Comparison of ENCODE assay signal across 12 cellular contexts in the genomic region with DNA sequence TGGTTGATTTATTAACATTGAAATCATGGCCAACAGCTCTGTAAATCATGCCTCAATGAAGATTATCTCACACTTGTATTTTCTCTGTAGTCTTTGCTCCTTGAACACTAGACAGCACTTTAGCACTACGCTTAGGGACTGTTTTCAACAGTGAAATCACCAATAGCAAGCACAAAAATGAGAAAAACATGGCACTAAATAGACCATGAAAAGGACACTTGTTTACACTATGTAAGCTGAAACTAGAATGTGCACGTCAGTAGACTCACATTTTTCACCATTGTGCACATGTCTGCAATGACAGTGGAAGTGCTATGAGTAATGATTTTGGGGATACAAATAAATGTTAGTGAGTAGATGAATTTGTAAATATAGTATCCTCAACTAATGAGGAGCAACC. TPM values are rescaled to one million over a fixed set of nuclear protein-coding genes. Genes with fewer than 3 reads are reported as not detected.
DNase-seq lines count a peak whose midpoint lies in the region; ATAC-seq, FAIRE-seq and TF ChIP-seq lines count a peak whose summit lies in the region.
"Had no signal": no experiment of that assay in that cellular context is flagged by ENCODE, and none has a peak within 500 bp of the region (broad histone marks: within the 10 kb centered on the region; RNA-seq: fewer than 3 reads in every experiment).

No MANE protein-coding gene starts in this region.

- dilution Hi-C loops in keratinocyte (cut with MboI; ENCODE audit: extremely low pct_ligation_motif_present, low sequenced_read_pairs), result no loop called here

- peak; percentile 25 for DNase-seq in PC-3
- DNase-seq in keratinocyte (ENCODE audit: low read depth, low spot score), result no peak
- DNase-seq in D341Med (ENCODE audit: low spot score), result no peak
- DNase-seq in RCC 7860 (ENCODE audit: low spot score), result no peak
- no peak for DNase-seq in RKO (ENCODE audit: low spot score)
- no peak for DNase-seq in GM13977 (ENCODE audit: low spot score)
- DNase-seq: natural killer cell, NCI-H524 treated with DMSO at 0.1 percent for 48 hours had no signal

- BruUV-seq in PC-3 (replicated peaks; lab: Mats Ljungman, UMichigan), result no TSS peak

- H3K27me3 ChIP-seq in BLaER1 treated with 17β-estradiol and CSF1 and Interleukin-3, amounts not matched to agents 10 nM and 100 nM, result no peaks in the 10 kb centered on the region
- no peaks in the 10 kb centered on the region for H3K27me3 ChIP-seq in PC-3 (ENCODE audit: low read length)
- H3K27me3 ChIP-seq in keratinocyte (ENCODE audit: control insufficient read depth, extremely low read depth, insufficient read depth, low read length), result no peaks in the 10 kb centered on the region

- in situ Hi-C loops in GM13977 (cut with MboI; ENCODE audit: low pct_unique_long_range_greater_than_20kb, low sequenced_read_pairs, unreplicated experiment), result no loop called here

- H3K4me1 ChIP-seq in BLaER1 treated with 17β-estradiol and CSF1 and Interleukin-3, amounts not matched to agents 10 nM and 100 nM, result peaks cover 52 to 73% (median 65%) of the 10 kb centered on the region in 10 experiments
- H3K4me1 ChIP-seq in PC-3 (ENCODE audit: insufficient read depth, low read length), result peaks cover 26% of the 10 kb centered on the region
- H3K4me1 ChIP-seq in keratinocyte (ENCODE audit: control insufficient read depth, extremely low read depth, insufficient read depth, low read length), result peaks cover 36% of the 10 kb centered on the region

- peak overlapping the region; percentile 85 to 99 (median 96); a peak in 21 of 22 replicates for H3K9ac ChIP-seq in BLaER1 treated with 17β-estradiol and CSF1 and Interleukin-3, amounts not matched to agents 10 nM and 100 nM
- H3K9ac ChIP-seq in PC-3 (ENCODE audit: low read length), result no peak overlapping the region
- no peak overlapping the region for H3K9ac ChIP-seq in keratinocyte (ENCODE audit: control insufficient read depth, extremely low read depth, insufficient read depth, low read length)

- peak overlapping the region; percentile 82 to 99 (median 91) for H3K4me2 ChIP-seq in BLaER1 treated with 17β-estradiol and CSF1 and Interleukin-3, amounts not matched to agents 10 nM and 100 nM
- H3K4me2 ChIP-seq in PC-3 (ENCODE audit: low read length) (peak overlapping the region; percentile 91), keratinocyte (ENCODE audit: control insufficient read depth, extremely low read depth, insufficient read depth, low read depth, low read length) (peak overlapping the region; percentile 66)

- H2AFZ ChIP-seq in PC-3 (ENCODE audit: low read length) (no peak overlapping the region; the same call in 1 of the 2 replicates), keratinocyte (ENCODE audit: control insufficient read depth, low read length) (no peak overlapping the region)

- ATAC-seq in GM18868 (IDR thresholded peaks at IDR 0.05; ENCODE audit: unreplicated experiment), result peak; percentile 17
- ATAC-seq in PC-3, result no peak
- ATAC-seq: natural killer cell had no signal

- peaks cover 22 to 76% (median 70%) of the 10 kb centered on the region in 11 experiments for H4K20me1 ChIP-seq in BLaER1 treated with 17β-estradiol and CSF1 and Interleukin-3, amounts not matched to agents 10 nM and 100 nM
- H4K20me1 ChIP-seq in PC-3 (ENCODE audit: low read length) (peaks cover 23% of the 10 kb centered on the region), keratinocyte (ENCODE audit: control insufficient read depth, extremely low read depth, insufficient read depth, low read length) (no peaks in the 10 kb centered on the region)

- FAIRE-seq in keratinocyte (lab: Jason Lieb, UNC), result no peak
- FAIRE-seq in RCC 7860 (lab: Jason Lieb, UNC), result no peak
- FAIRE-seq: urothelium cell line had no signal

- peak overlapping the region in 10 of 11 experiments; percentile 94 to 100 (median 98); a peak in 18 of 22 replicates for H3K27ac ChIP-seq in BLaER1 treated with 17β-estradiol and CSF1 and Interleukin-3, amounts not matched to agents 10 nM and 100 nM
- no peak overlapping the region for H3K27ac ChIP-seq in PC-3 (ENCODE audit: low read length)
- no peak overlapping the region for H3K27ac ChIP-seq in keratinocyte (ENCODE audit: control insufficient read depth, insufficient read depth, low read length)
- H3K27ac ChIP-seq: C4-2B had no signal

- POLR2A ChIA-PET in PC-3 (lab: Charles Lee; ENCODE audit: unreplicated experiment), result no interaction called here

- peaks cover 75% of the 10 kb centered on the region for H3K79me2 ChIP-seq in PC-3 (ENCODE audit: low read length)
- H3K79me2 ChIP-seq in keratinocyte (ENCODE audit: control insufficient read depth, insufficient read depth, low read length), result peaks cover 68% of the 10 kb centered on the region

- CTCF ChIA-PET in PC-3 (lab: Charles Lee), result no interaction called here

- intact Hi-C loops in PC-3 (cut with micrococcal nuclease), result loop anchor here (5.0 to 10.0 kb wide), 3 partner anchors 117 to 164 kb away; no protein-coding TSS in a partner anchor

- no peaks in the 10 kb centered on the region for H3K9me2 ChIP-seq in PC-3 (replicated peaks; ENCODE audit: low read length)

- peak overlapping the region; percentile 81 to 97 (median 87); a peak in 19 of 20 replicates for H3K4me3 ChIP-seq in BLaER1 treated with 17β-estradiol and CSF1 and Interleukin-3, amounts not matched to agents 10 nM and 100 nM
- peak overlapping the region; percentile 87; the same call in 1 of the 2 replicates for H3K4me3 ChIP-seq in PC-3 (ENCODE audit: low read length)
- H3K4me3 ChIP-seq in keratinocyte (ENCODE audit: control insufficient read depth in 2 of 3, extremely low read depth in 1 of 3, insufficient read depth in 2 of 3, low read depth in 1 of 3, low read length in 3 of 3), result no peak overlapping the region

- H3F3A ChIP-seq in PC-3 (ENCODE audit: low read length, unreplicated experiment), result no peaks in the 10 kb centered on the region

- TF ChIP-seq CTCF in PC-3 (conservative IDR thresholded peaks at IDR 0.05; ENCODE audit: low read depth, low read length) (no peak), keratinocyte (optimal IDR thresholded peaks at IDR 0.05 in 1 of 3, IDR thresholded peaks at IDR 0.05 in 1 of 3, conservative IDR thresholded peaks at IDR 0.05 in 1 of 3; ENCODE audit: extremely low read depth in 1 of 3, insufficient read depth in 2 of 3, low read length in 3 of 3) (no peak), GM13977 (IDR thresholded peaks at IDR 0.05; ENCODE audit: extremely low read depth, insufficient read depth, missing control alignments) (no peak)

- H3K9me3 ChIP-seq in BLaER1 treated with 17β-estradiol and CSF1 and Interleukin-3, amounts not matched to agents 10 nM and 100 nM (replicated peaks in 1 of 11), result no peaks in the 10 kb centered on the region
- H3K9me3 ChIP-seq in PC-3 (ENCODE audit: low read length) (no peaks in the 10 kb centered on the region), keratinocyte (ENCODE audit: control insufficient read depth, low read depth, low read length) (no peaks in the 10 kb centered on the region)

- peaks cover 7 to 64% (median 42%) of the 10 kb centered on the region in 11 experiments; a peak in 18 of 22 replicates for H3K36me3 ChIP-seq in BLaER1 treated with 17β-estradiol and CSF1 and Interleukin-3, amounts not matched to agents 10 nM and 100 nM
- H3K36me3 ChIP-seq in PC-3 (ENCODE audit: low read depth, low read length) (no peaks in the 10 kb centered on the region), keratinocyte (ENCODE audit: control insufficient read depth in 2 of 2, extremely low read depth in 1 of 2, insufficient read depth in 2 of 2, low read length in 2 of 2) (no peaks in the 10 kb centered on the region)

- H3K9me1 ChIP-seq in keratinocyte (ENCODE audit: control insufficient read depth, extremely low read depth, insufficient read depth, low read length), result peaks cover 4% of the 10 kb centered on the region

RNA-seq across cellular contexts. Expression of a gene that starts 3.1 kb away (rescaled TPM):
- 16.2 and 24.5 TPM in 2 replicates for total RNA-seq in PC-3 (2014; rRNA removed)
- polyA plus RNA-seq in keratinocyte, result 27.0 to 35.4 TPM (median 27.4 TPM) in 3 replicates
- 14.7 TPM for polyA plus RNA-seq in keratinocyte (2011; ENCODE audit: low read depth)
- polyA plus RNA-seq in keratinocyte (2011; cell fraction: cytosol; rRNA removed), result 15.6 and 34.6 TPM in 2 replicates
- 47.4 and 54.9 TPM in 2 replicates for polyA plus RNA-seq in keratinocyte (2011; cell fraction: nucleus; rRNA removed)
- 16.2 and 18.1 TPM in 2 replicates for polyA plus RNA-seq in keratinocyte (2012; ENCODE audit: low replicate concordance)
- polyA minus RNA-seq in keratinocyte, result 11.7 to 79.7 TPM (median 41.1 TPM) in 3 replicates
- 25.5 TPM for polyA minus RNA-seq in keratinocyte (2011; cell fraction: cytosol; rRNA and poly(A)+ RNA removed)
- polyA minus RNA-seq in keratinocyte (2011; cell fraction: nucleus; rRNA and poly(A)+ RNA removed), result 53.0 and 90.6 TPM in 2 replicates

Comparison
In these comparisons a context has a peak if more than half of its experiments do, and no peak if none do; other contexts are left out.
1. H3K27ac ChIP-seq: peak in BLaER1 treated with 17β-estradiol and CSF1 and Interleukin-3, amounts not matched to agents 10 nM and 100 nM (10 of 11); none in PC-3 (single experiment) and keratinocyte (single experiment).
2. H3K4me3 ChIP-seq: peak in BLaER1 treated with 17β-estradiol and CSF1 and Interleukin-3, amounts not matched to agents 10 nM and 100 nM (10 of 10) and PC-3 (single experiment); none in keratinocyte (0 of 3).
3. H3K9ac ChIP-seq: peak in BLaER1 treated with 17β-estradiol and CSF1 and Interleukin-3, amounts not matched to agents 10 nM and 100 nM (11 of 11); none in PC-3 (single experiment) and keratinocyte (single experiment).
4. Peak in every context shown above with its lines, with median percentiles within 50 percentile points of each other: H3K4me2 ChIP-seq.